ENCODE assay signal across 20 cellular contexts in the genomic region with DNA sequence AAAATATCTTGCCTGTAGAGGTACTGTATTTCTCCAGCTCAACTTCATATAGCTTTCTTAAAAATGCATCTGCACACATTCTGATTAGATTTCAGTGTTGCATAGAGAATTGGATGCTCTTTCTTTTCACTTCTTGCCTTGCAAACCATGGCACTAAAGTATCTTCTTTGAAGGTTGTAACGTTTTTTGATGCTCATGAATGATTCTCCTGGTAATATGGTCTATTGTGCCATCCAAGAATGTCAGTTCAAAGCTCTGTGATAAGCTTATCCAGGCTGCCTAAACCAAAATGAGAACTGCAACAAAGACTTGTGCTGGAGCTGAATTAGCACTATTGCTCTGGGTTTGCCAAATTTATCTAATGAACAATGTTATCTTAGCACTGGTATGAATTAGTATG. TPM values are rescaled to one million over a fixed set of nuclear protein-coding genes. Genes with fewer than 3 reads are reported as not detected.
DNase-seq lines count a peak whose midpoint lies in the region; ATAC-seq and TF ChIP-seq lines count a peak whose summit lies in the region.
"Had no signal": no experiment of that assay in that cellular context is flagged by ENCODE, and none has a peak within 500 bp of the region (broad histone marks: within the 10 kb centered on the region; RNA-seq: fewer than 3 reads in every experiment).

No MANE protein-coding gene starts in this region.

- no peaks in the 10 kb centered on the region for H3K27me3 ChIP-seq in brain microvascular endothelial cell (replicated peaks)
- H3K27me3 ChIP-seq in MM.1S (replicated peaks; ENCODE audit: insufficient read depth, low read length) = no peaks in the 10 kb centered on the region
- H3K27me3 ChIP-seq: body of pancreas had no signal

- H3K27ac Mint-ChIP-seq in HFFc6 = peak overlapping the region; percentile 92
- H3K27ac Mint-ChIP-seq in glutamatergic neuron (ENCODE audit: unreplicated experiment) = no peak overlapping the region
- H3K27ac Mint-ChIP-seq: activated CD8-positive, alpha-beta memory T cell treated with anti-CD3 and anti-CD28 coated beads, Interleukin-2, amount 10 ng/mL, durations not matched to agents 7 days and 5 days had no signal

- H3K27ac ChIP-seq in brain microvascular endothelial cell = peak overlapping the region; percentile 97
- H3K27ac ChIP-seq in MM.1S (ENCODE audit: low read length) = no peak overlapping the region
- H3K27ac ChIP-seq: BLaER1 treated with 17β-estradiol and CSF1 and Interleukin-3, amounts not matched to agents 10 nM and 100 nM; body of pancreas; spleen had no signal

- no peak for ATAC-seq in GM19023 (IDR thresholded peaks at IDR 0.05; ENCODE audit: unreplicated experiment)
- ATAC-seq: activated CD8-positive, alpha-beta memory T cell treated with anti-CD3 and anti-CD28 coated beads, Interleukin-2, amount 10 ng/mL, durations not matched to agents 7 days and 5 days; body of pancreas had no signal

- H3K36me3 ChIP-seq in brain microvascular endothelial cell (replicated peaks) (peaks cover 4% of the 10 kb centered on the region), MM.1S (replicated peaks; ENCODE audit: insufficient read depth, low read length) (no peaks in the 10 kb centered on the region)
- H3K36me3 ChIP-seq: BLaER1 treated with 17β-estradiol and CSF1 and Interleukin-3, amounts not matched to agents 10 nM and 100 nM; spleen had no signal

- H3K79me2 ChIP-seq in MM.1S (ENCODE audit: low read length) = no peaks in the 10 kb centered on the region

- H3F3A ChIP-seq in MM.1S (ENCODE audit: insufficient read depth, low read length) = no peaks in the 10 kb centered on the region

- no peaks in the 10 kb centered on the region for H4K20me1 ChIP-seq in MM.1S (ENCODE audit: insufficient read depth, low read length)
- H4K20me1 ChIP-seq: BLaER1 treated with 17β-estradiol and CSF1 and Interleukin-3, amounts not matched to agents 10 nM and 100 nM had no signal

- no peak for DNase-seq in HFFc6
- no peak for DNase-seq in brain microvascular endothelial cell
- DNase-seq in glutamatergic neuron = no peak
- peak; percentile 77 for DNase-seq in superior temporal gyrus (ENCODE audit: extremely low spot score)
- no peak for DNase-seq in MM.1S
- DNase-seq in NCI-H1105 treated with DMSO at 0.1 percent for 48 hours (lab: John Stamatoyannopoulos, UW) = no peak
- DNase-seq: activated CD4-positive, alpha-beta T cell treated with anti-CD3 and anti-CD28 coated beads for 1 hour; activated CD8-positive, alpha-beta memory T cell treated with anti-CD3 and anti-CD28 coated beads, Interleukin-2, amount 10 ng/mL, durations not matched to agents 7 days and 5 days; activated gamma-delta T cell; body of pancreas; DMS153; effector memory CD4-positive, alpha-beta T cell; islet precursor cell; NK-92 treated with Interleukin-12 subunit alpha and Interleukin-12 subunit beta, amount 100 ng/mL, for 24 hours; occipital lobe; spleen; stimulated activated naive CD4-positive, alpha-beta T cell had no signal

- no peaks in the 10 kb centered on the region for H3K4me1 ChIP-seq in MM.1S (ENCODE audit: low read length)

- in situ Hi-C loops in brain microvascular endothelial cell (cut with HindIII; ENCODE audit: low pct_ligation_motif_present, low sequenced_read_pairs) = no loop called here

- TF ChIP-seq CTCF in HFFc6 (IDR thresholded peaks at IDR 0.05) = no peak
- no peak for TF ChIP-seq CTCF in brain microvascular endothelial cell (IDR thresholded peaks at IDR 0.05; ENCODE audit: low read depth, low read length, missing control alignments)
- TF ChIP-seq CTCF in glutamatergic neuron (IDR thresholded peaks at IDR 0.05; ENCODE audit: partially characterized antibody, unreplicated experiment) = no peak
- TF ChIP-seq CTCF in MM.1S (IDR thresholded peaks at IDR 0.05; ENCODE audit: low read length) = no peak

- H3K4me3 Mint-ChIP-seq in HFFc6 (peak overlapping the region; percentile 96), glutamatergic neuron (ENCODE audit: unreplicated experiment) (peak overlapping the region; percentile 89)
- H3K4me3 Mint-ChIP-seq: activated CD8-positive, alpha-beta memory T cell treated with anti-CD3 and anti-CD28 coated beads, Interleukin-2, amount 10 ng/mL, durations not matched to agents 7 days and 5 days had no signal

- H3K36me3 Mint-ChIP-seq in HFFc6 (ENCODE audit: low read depth) = peaks cover 59% of the 10 kb centered on the region
- no peaks in the 10 kb centered on the region for H3K36me3 Mint-ChIP-seq in glutamatergic neuron (ENCODE audit: unreplicated experiment)
- H3K36me3 Mint-ChIP-seq: activated CD8-positive, alpha-beta memory T cell treated with anti-CD3 and anti-CD28 coated beads, Interleukin-2, amount 10 ng/mL, durations not matched to agents 7 days and 5 days had no signal

- H3K4me1 Mint-ChIP-seq in HFFc6 (ENCODE audit: low read depth) (peaks cover 91% of the 10 kb centered on the region), glutamatergic neuron (ENCODE audit: low read depth, unreplicated experiment) (peaks cover 13% of the 10 kb centered on the region)

- no peaks in the 10 kb centered on the region; the same call in 1 of the 2 replicates for H3K27me3 Mint-ChIP-seq in HFFc6 (ENCODE audit: insufficient read depth)
- H3K27me3 Mint-ChIP-seq in glutamatergic neuron (ENCODE audit: unreplicated experiment) = peaks cover 10% of the 10 kb centered on the region

- H3K9me2 ChIP-seq in MM.1S (replicated peaks; ENCODE audit: insufficient read depth, low read length) = no peaks in the 10 kb centered on the region

- peak overlapping the region; percentile 69 for H3K4me3 ChIP-seq in brain microvascular endothelial cell (ENCODE audit: low read depth, low read length)
- no peak overlapping the region for H3K4me3 ChIP-seq in MM.1S (ENCODE audit: low read length)
- H3K4me3 ChIP-seq: BLaER1 treated with 17β-estradiol and CSF1 and Interleukin-3, amounts not matched to agents 10 nM and 100 nM; body of pancreas; spleen had no signal

- no peak overlapping the region for H3K9ac ChIP-seq in MM.1S (ENCODE audit: low read length)
- H3K9ac ChIP-seq: BLaER1 treated with 17β-estradiol and CSF1 and Interleukin-3, amounts not matched to agents 10 nM and 100 nM had no signal

- H2AFZ ChIP-seq in MM.1S (ENCODE audit: low read length) = no peak overlapping the region

- no peaks in the 10 kb centered on the region for H3K9me3 Mint-ChIP-seq in HFFc6
- H3K9me3 Mint-ChIP-seq in glutamatergic neuron (ENCODE audit: unreplicated experiment) = peaks cover 5% of the 10 kb centered on the region

- no peaks in the 10 kb centered on the region for H3K9me3 ChIP-seq in MM.1S (replicated peaks; ENCODE audit: insufficient read depth, low read length)
- H3K9me3 ChIP-seq: body of pancreas, spleen had no signal

- no peak overlapping the region for H3K4me2 ChIP-seq in MM.1S (ENCODE audit: low read depth, low read length)
- H3K4me2 ChIP-seq: BLaER1 treated with 17β-estradiol and CSF1 and Interleukin-3, amounts not matched to agents 10 nM and 100 nM had no signal

RNA-seq across cellular contexts. Expression of a gene that starts 1.9 kb away (rescaled TPM):
- 10 to 100 TPM; 53.3 to 72.0 (median 57.9) TPM for total RNA-seq in HFFc6 (2021; fragmentation: NEBNext Ultra II Directional; extraction: Animal tissue kit (Norgen Biotek cat#: 25700))
- total RNA-seq in glutamatergic neuron (ENCODE audit: unreplicated experiment) = 75.2 TPM
- total RNA-seq: activated CD8-positive, alpha-beta memory T cell treated with anti-CD3 and anti-CD28 coated beads, Interleukin-2, amount 10 ng/mL, durations not matched to agents 7 days and 5 days; T-helper 1 cell treated with Interleukin-12 subunit alpha and Interleukin-12 subunit beta and Interleukin-4 antibody, amounts not matched to agents 30 ng/mL and 1 ng/mL, for 36 hours had no signal
